In genomic region chrX:39772057-39772832, GRCh38 we compare ENCODE assay signal across 8 cellular contexts.
A peak's percentile ranks its signal among the peaks of the same experiment; 100 is the strongest.
DNase-seq lines count a peak whose midpoint lies in the region; ATAC-seq and TF ChIP-seq lines count a peak whose summit lies in the region.

No MANE protein-coding gene starts in this region.

- ATAC-seq in GM18861 (IDR thresholded peaks at IDR 0.05; ENCODE audit: unreplicated experiment) = no peak
- ATAC-seq in HG03439 (IDR thresholded peaks at IDR 0.05; ENCODE audit: unreplicated experiment) = no peak
- no peak for ATAC-seq in HG03097 (IDR thresholded peaks at IDR 0.05; ENCODE audit: low FRiP score, unreplicated experiment)

- DNase-seq in Peyer's patch (peak in 1 of 3 donors; percentile 24), activated gamma-delta T cell (lab: John Stamatoyannopoulos, UW) (peak; percentile 7), immature natural killer cell (peak in 1 of 3 donors; percentile 5)
- peak; percentile 51 for DNase-seq in stimulated activated CD4-positive, alpha-beta T cell treated with anti-CD3 and anti-CD28 coated beads, Interleukin-2, amount 100 ng/mL, for 4 hours (ENCODE audit: low read depth)

- peak overlapping the region; percentile 25 to 58 (median 45) for H3K27ac ChIP-seq in Peyer's patch

- peaks cover 6 to 8% of the 10 kb centered on the region in 2 donors for H3K4me1 Mint-ChIP-seq in immature natural killer cell

- peak overlapping the region; percentile 24 for H3K9ac ChIP-seq in ES-I3 (ENCODE audit: low read depth, low read length)

- H3K4me1 ChIP-seq in ES-I3 (ENCODE audit: insufficient read depth, low read length) (peaks cover 43% of the 10 kb centered on the region), Peyer's patch (no peaks in the 10 kb centered on the region)

- H3K36me3 ChIP-seq in ES-I3 (ENCODE audit: insufficient read depth, low read length) = no peaks in the 10 kb centered on the region
- H3K36me3 ChIP-seq in Peyer's patch = no peaks in the 10 kb centered on the region

- H3K27me3 ChIP-seq in Peyer's patch = no peaks in the 10 kb centered on the region

- no peak overlapping the region for H3K4me3 ChIP-seq in Peyer's patch

- no peak for TF ChIP-seq POLR2A in Peyer's patch (IDR thresholded peaks at IDR 0.05)

- peak overlapping the region in 5 of 6 donors; percentile 14 to 71 (median 58) for H3K27ac Mint-ChIP-seq in immature natural killer cell

- no peaks in the 10 kb centered on the region for H3K9me3 Mint-ChIP-seq in immature natural killer cell

- H3K9me3 ChIP-seq in ES-I3 (ENCODE audit: control insufficient read depth, insufficient read depth, low read length) (no peaks in the 10 kb centered on the region), Peyer's patch (no peaks in the 10 kb centered on the region)

- H3K36me3 Mint-ChIP-seq in immature natural killer cell = peaks cover 0 to 4% (median 0%) of the 10 kb centered on the region in 3 donors

- peak overlapping the region in 2 of 5 donors; percentile 40 to 51 for H3K4me3 Mint-ChIP-seq in immature natural killer cell

- TF ChIP-seq CTCF in Peyer's patch (IDR thresholded peaks at IDR 0.05) = no peak

- H3K27me3 Mint-ChIP-seq in immature natural killer cell (ENCODE audit: low read depth in 3 of 3) = peaks cover 1 to 14% (median 10%) of the 10 kb centered on the region in 3 donors
